Comparison of ENCODE assay signal across 11 cellular contexts in genomic region chr15:63480441-63480821, GRCh38. TPM values are rescaled to one million over a fixed set of nuclear protein-coding genes. Genes with fewer than 3 reads are reported as not detected.
DNase-seq lines count a peak whose midpoint lies in the region; ATAC-seq, FAIRE-seq and TF ChIP-seq lines count a peak whose summit lies in the region.
"Had no signal": no experiment of that assay in that cellular context is flagged by ENCODE, and none has a peak within 500 bp of the region (broad histone marks: within the 10 kb centered on the region; RNA-seq: fewer than 3 reads in every experiment).

No MANE protein-coding gene starts in this region.

- no peak for ATAC-seq in naive B cell (ENCODE audit: low read depth in 2 of 2)
- no peak for ATAC-seq in HG02938 (IDR thresholded peaks at IDR 0.05; ENCODE audit: unreplicated experiment)

- H3K4me1 Mint-ChIP-seq in activated naive CD8-positive, alpha-beta T cell (ENCODE audit: low read depth) = peaks cover 83% of the 10 kb centered on the region
- H3K4me1 Mint-ChIP-seq in naive B cell = peaks cover 45 to 93% (median 65%) of the 10 kb centered on the region in 3 donors

- peak; percentile 38 for DNase-seq in CD1c-positive myeloid dendritic cell (ENCODE audit: extremely low spot score)
- DNase-seq in GM12891 (ENCODE audit: insufficient read length, low spot score) = no peak
- DNase-seq in naive B cell = no peak
- DNase-seq in NCI-H1694 treated with DMSO at 0.1 percent for 48 hours (lab: John Stamatoyannopoulos, UW) = no peak
- no peak for DNase-seq in NCI-H128 (lab: John Stamatoyannopoulos, UW; ENCODE audit: unreplicated experiment)
- no peak for DNase-seq in cerebellar nuclear complex (lab: John Stamatoyannopoulos, UW)
- DNase-seq: NCI-H187 treated with DMSO at 0.1 percent for 48 hours, NCI-H526, testis had no signal

- no peaks in the 10 kb centered on the region for H3K27me3 Mint-ChIP-seq in activated naive CD8-positive, alpha-beta T cell
- no peaks in the 10 kb centered on the region for H3K27me3 Mint-ChIP-seq in naive B cell

- peak overlapping the region; percentile 97 for H3K27ac Mint-ChIP-seq in activated naive CD8-positive, alpha-beta T cell
- H3K27ac Mint-ChIP-seq in naive B cell = peak overlapping the region; percentile 97 to 100 (median 100)

- peak; percentile 31 for FAIRE-seq in GM12891 (lab: Jason Lieb, UNC)

- no peaks in the 10 kb centered on the region for H3K9me3 Mint-ChIP-seq in activated naive CD8-positive, alpha-beta T cell (ENCODE audit: low read depth)
- H3K9me3 Mint-ChIP-seq in naive B cell = no peaks in the 10 kb centered on the region

- TF ChIP-seq POLR2A in GM12891 (IDR thresholded peaks at IDR 0.05; ENCODE audit: low read depth, low read length) = no peak

- H3K36me3 Mint-ChIP-seq in activated naive CD8-positive, alpha-beta T cell = no peaks in the 10 kb centered on the region
- no peaks in the 10 kb centered on the region for H3K36me3 Mint-ChIP-seq in naive B cell

- H3K4me3 Mint-ChIP-seq in activated naive CD8-positive, alpha-beta T cell = peak overlapping the region; percentile 49
- peak overlapping the region in 6 of 8 donors; percentile 74 to 90 (median 83) for H3K4me3 Mint-ChIP-seq in naive B cell

TF ChIP-seq in GM12891, 5 proteins besides CTCF, POLR2A, EP300 and RAD21:
- TF ChIP-seq SPI1 (IDR thresholded peaks at IDR 0.05; ENCODE audit: low read depth, low read length) = no peak

RNA-seq across cellular contexts. Expression of gene USP3, which starts 24.0 kb away (rescaled TPM):
- polyA plus RNA-seq in GM12891 (2012; ENCODE audit: low read depth, missing spikeins) = 21.5 TPM
- 10 to 100 TPM; 53.6 to 88.0 (median 58.7) TPM for polyA plus RNA-seq in naive B cell (ENCODE audit: low read depth in 6 of 6)
